In the genomic region with DNA sequence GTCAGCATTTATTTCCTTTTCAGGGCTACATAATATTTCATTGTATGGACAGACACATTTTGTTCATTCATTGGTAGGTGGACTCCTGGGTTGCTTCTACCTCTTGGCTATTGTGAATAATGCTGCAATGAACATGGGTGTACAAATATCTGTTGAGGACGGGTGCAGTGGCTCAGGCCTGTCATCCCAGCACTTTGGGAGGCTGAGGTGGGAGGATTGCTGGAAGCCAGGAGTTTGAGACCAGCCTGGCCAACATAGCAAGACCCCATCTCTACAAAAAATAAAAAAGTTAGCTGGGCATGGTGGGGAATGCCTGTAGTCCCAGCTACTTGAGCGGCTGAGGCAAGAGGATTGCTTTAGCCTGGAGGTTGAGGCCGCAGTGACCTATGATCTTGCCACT, we compare ENCODE assay signal across 4 cellular contexts.
TF ChIP-seq lines count a peak whose summit lies in the region.

No MANE protein-coding gene starts in this region.

TF ChIP-seq in HEK293, 187 proteins besides CTCF, POLR2A, EP300 and RAD21:
- TF ChIP-seq ZNF121 (tag by site-specific recombination; IDR thresholded peaks at IDR 0.05), result peak; percentile 79

TF ChIP-seq in WTC11, 78 proteins besides CTCF, POLR2A, EP300 and RAD21:
- 0 out of 2 replicates have a peak, but pooled peaks have one; percentile 24 for TF ChIP-seq ZNF121 (CRISPR knock-in tag; IDR thresholded peaks at IDR 0.05)

TF ChIP-seq in K562, 482 proteins besides CTCF, POLR2A, EP300 and RAD21:
- peak; percentile 77 for TF ChIP-seq ZNF121 (CRISPR knock-in tag; conservative IDR thresholded peaks at IDR 0.05)

TF ChIP-seq in HepG2, 621 proteins besides CTCF, POLR2A, EP300 and RAD21:
- TF ChIP-seq ZNF121 (CRISPR knock-in tag; IDR thresholded peaks at IDR 0.05), result 0 out of 2 replicates have a peak, but pooled peaks have one; percentile 23
